In the genomic region with DNA sequence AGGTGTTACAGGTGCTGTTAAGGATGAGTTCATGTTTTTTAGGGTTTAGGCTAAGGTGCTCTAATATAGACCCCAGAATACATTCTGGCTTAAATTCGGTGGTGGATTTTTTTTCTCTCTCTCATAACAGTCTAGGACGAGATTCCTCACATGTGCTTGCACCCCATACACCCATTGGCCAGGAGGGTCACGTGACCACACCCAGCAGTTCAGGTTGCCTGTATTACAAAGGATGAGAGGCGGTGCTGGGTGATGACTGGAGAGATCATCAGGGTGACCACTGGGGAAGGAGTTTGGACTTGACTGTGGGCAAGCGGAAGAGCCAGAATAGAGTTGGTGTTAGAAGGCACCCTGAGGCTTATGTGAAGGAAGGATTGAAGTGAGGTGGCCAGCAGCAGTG, we compare ENCODE assay signal across 14 cellular contexts.
"Had no signal": no experiment of that assay in that cellular context is flagged by ENCODE, and none has a peak within 500 bp of the region (broad histone marks: within the 10 kb centered on the region; RNA-seq: fewer than 3 reads in every experiment).

No MANE protein-coding gene starts in this region.

- H3K27me3 ChIP-seq: colonic mucosa, hepatocyte, sigmoid colon, SJSA1 had no signal

- H3K4me3 Mint-ChIP-seq: natural killer cell had no signal

- H3K27ac ChIP-seq: colonic mucosa, epithelial cell of prostate, hepatocyte, lower lobe of right lung, sigmoid colon, SJSA1, VCaP had no signal

- ATAC-seq: lower lobe of right lung, natural killer cell had no signal

- DNase-seq: activated CD4-positive, alpha-beta T cell treated with anti-CD3 and anti-CD28 coated beads for 4 hours; activated gamma-delta T cell; activated T-cell treated with anti-CD3 and anti-CD28 coated beads for 4 hours; colonic mucosa; lower lobe of right lung; natural killer cell; sigmoid colon; stimulated activated CD4-positive, alpha-beta T cell treated with anti-CD3 and anti-CD28 coated beads, Interleukin-2, amount 100 ng/mL, for 24 hours; SW 1271; T1000 had no signal

- H3K4me3 ChIP-seq: colonic mucosa, hepatocyte, lower lobe of right lung, sigmoid colon, SJSA1 had no signal

- H3K9me3 Mint-ChIP-seq: natural killer cell had no signal

- H3K4me1 ChIP-seq: colonic mucosa, lower lobe of right lung, sigmoid colon, SJSA1 had no signal

- H3K9me3 ChIP-seq: colonic mucosa, lower lobe of right lung, sigmoid colon, SJSA1 had no signal
